19 cellular contexts compared by ENCODE assay signal in genomic region chr12:119319638-119320037, GRCh38. TPM values are rescaled to one million over a fixed set of nuclear protein-coding genes. Genes with fewer than 3 reads are reported as not detected.
"Had no signal": no experiment of that assay in that cellular context is flagged by ENCODE, and none has a peak within 500 bp of the region (broad histone marks: within the 10 kb centered on the region; RNA-seq: fewer than 3 reads in every experiment).

No MANE protein-coding gene starts in this region.

- H3K36me3 Mint-ChIP-seq: activated naive CD4-positive, alpha-beta T cell treated with anti-CD3 and anti-CD28 coated beads, Interleukin-2, amount 50 U/mL, for 24 hours; naive B cell; stimulated activated naive B cell treated with anti-CD40 and anti-IgM and Interleukin-4, amounts not matched to agents 10 μg/mL and 1 μg/mL and 100 μg/mL, for 72 hours had no signal

- ATAC-seq: activated CD4-positive, CD25-positive, alpha-beta regulatory T cell treated with anti-CD3 and anti-CD28 coated beads, Interleukin-2, amount 50 U/mL, for 24 hours; stimulated activated naive B cell treated with anti-CD40 and anti-IgM and Interleukin-4, amounts not matched to agents 10 μg/mL and 1 μg/mL and 100 μg/mL, for 72 hours had no signal

- H3K9me3 ChIP-seq: adrenal gland, vagina had no signal

- H3K27ac Mint-ChIP-seq: activated naive CD4-positive, alpha-beta T cell treated with anti-CD3 and anti-CD28 coated beads, Interleukin-2, amount 50 U/mL, for 24 hours; activated T-helper 2 cell treated with anti-CD3 and anti-CD28 coated beads, Interferon-gamma antibody, Interleukin-2, Interleukin-4, amounts not matched to agents 10 μg/mL and 5 μg/mL and 100 μg/mL, durations not matched to agents 14 hours and 24 hours and 36 hours; endodermal cell; naive B cell; stimulated activated naive B cell treated with anti-CD40 and anti-IgM and Interleukin-4, amounts not matched to agents 10 μg/mL and 1 μg/mL and 100 μg/mL, for 72 hours had no signal

- H3K27me3 ChIP-seq: adrenal gland, cardiac muscle cell, tibial nerve, vagina had no signal

- H3K4me3 Mint-ChIP-seq: activated naive CD4-positive, alpha-beta T cell treated with anti-CD3 and anti-CD28 coated beads, Interleukin-2, amount 50 U/mL, for 24 hours; endodermal cell; naive B cell; stimulated activated naive B cell treated with anti-CD40 and anti-IgM and Interleukin-4, amounts not matched to agents 10 μg/mL and 1 μg/mL and 100 μg/mL, for 72 hours had no signal

- H3K4me1 ChIP-seq: adrenal gland, parathyroid adenoma, tibial nerve, vagina had no signal

- DNase-seq: activated T-cell treated with anti-CD3 and anti-CD28 coated beads for 4 hours; dorsolateral prefrontal cortex; endodermal cell; erythroblast; midbrain; naive B cell; stimulated activated CD4-positive, alpha-beta T cell treated with anti-CD3 and anti-CD28 coated beads, Interleukin-15, amount 100 ng/mL, for 24 hours; stimulated activated CD4-positive, alpha-beta T cell treated with anti-CD3 and anti-CD28 coated beads, Interleukin-4, amount 100 ng/mL, for 1 hour; stimulated activated naive B cell treated with anti-CD40 and anti-IgM and Interleukin-4, amounts not matched to agents 10 μg/mL and 1 μg/mL and 100 μg/mL, for 72 hours had no signal

- H3K4me3 ChIP-seq: adrenal gland, cardiac muscle cell, dorsolateral prefrontal cortex, skin epidermis, tibial nerve, vagina had no signal

- H3K9ac ChIP-seq: parathyroid adenoma had no signal

- H3K27ac ChIP-seq: adrenal gland, dorsolateral prefrontal cortex, parathyroid adenoma, skin epidermis, tibial nerve, vagina had no signal

- H3K4me1 Mint-ChIP-seq: activated naive CD4-positive, alpha-beta T cell treated with anti-CD3 and anti-CD28 coated beads, Interleukin-2, amount 50 U/mL, for 24 hours had no signal

- H3K9me3 Mint-ChIP-seq: activated T-helper 2 cell treated with anti-CD3 and anti-CD28 coated beads, Interferon-gamma antibody, Interleukin-2, Interleukin-4, amounts not matched to agents 10 μg/mL and 5 μg/mL and 100 μg/mL, durations not matched to agents 14 hours and 24 hours and 36 hours had no signal

- H3K36me3 ChIP-seq: adrenal gland, cardiac muscle cell, tibial nerve, vagina had no signal

RNA-seq across cellular contexts. Expression of gene CCDC60, which starts 14.9 kb away (rescaled TPM):
- total RNA-seq: activated T-helper 2 cell treated with anti-CD3 and anti-CD28 coated beads, Interferon-gamma antibody, Interleukin-2, Interleukin-4, amounts not matched to agents 10 μg/mL and 5 μg/mL and 100 μg/mL, durations not matched to agents 14 hours and 24 hours and 36 hours; adrenal gland; dorsolateral prefrontal cortex; lung microvascular endothelial cell; tibial nerve; vagina had no signal
